ENCODE assay signal across 19 cellular contexts in genomic region chr1:247266053-247266452, GRCh38. TPM values are rescaled to one million over a fixed set of nuclear protein-coding genes. Genes with fewer than 3 reads are reported as not detected.
DNase-seq lines count a peak whose midpoint lies in the region; ATAC-seq, FAIRE-seq and TF ChIP-seq lines count a peak whose summit lies in the region.
"Had no signal": no experiment of that assay in that cellular context is flagged by ENCODE, and none has a peak within 500 bp of the region (broad histone marks: within the 10 kb centered on the region; RNA-seq: fewer than 3 reads in every experiment).

No MANE protein-coding gene starts in this region.

- peak overlapping the region in 1 of 3 experiments; percentile 62; a peak in 2 of 7 replicates for H3K27ac Mint-ChIP-seq in H9

- no peak overlapping the region for H2BK15ac ChIP-seq in H9 (ENCODE audit: low read depth, low read length)

- no peak overlapping the region for H3K56ac ChIP-seq in H9 (ENCODE audit: insufficient read length, low read depth, low read length)

- H3K27ac ChIP-seq in K562 (ENCODE audit: extremely low read depth, low read depth, low read length) (no peak overlapping the region; the same call in 2 of the 3 replicates), H9 (ENCODE audit: insufficient read length, low read depth, low read length) (no peak overlapping the region), aorta (ENCODE audit: low read depth in 1 of 2, low read length in 2 of 2) (no peak overlapping the region)

- no peak for TF ChIP-seq CTCF in K562 (IDR thresholded peaks at IDR 0.05 in 2 of 3, conservative IDR thresholded peaks at IDR 0.05 in 1 of 3; ENCODE audit: insufficient read depth in 2 of 3, low read depth in 1 of 3, low read length in 3 of 3)
- TF ChIP-seq CTCF in H9 (conservative IDR thresholded peaks at IDR 0.05) = no peak

- H3T11ph ChIP-seq in H9 (ENCODE audit: low read length) = no peak overlapping the region

- H3K9me3 ChIP-seq in K562 (replicated peaks; ENCODE audit: control insufficient read depth, insufficient read depth, low read depth, low read length) (0 out of 2 replicates have a peak, but pooled peaks cover 3% of the 10 kb centered on the region), H9 (ENCODE audit: control insufficient read depth, low read depth, low read length) (peaks cover 7% of the 10 kb centered on the region), aorta (ENCODE audit: control insufficient read depth, low read length) (peaks cover 3% of the 10 kb centered on the region)
- H3K9me3 ChIP-seq: HAP-1 had no signal

- no peak overlapping the region for H3K4me3 Mint-ChIP-seq in H9

- no peak overlapping the region for H3K4me3 ChIP-seq in K562
- no peak overlapping the region for H3K4me3 ChIP-seq in aorta (ENCODE audit: low read length in 2 of 2)
- H3K4me3 ChIP-seq: HAP-1 had no signal

- no peaks in the 10 kb centered on the region for H3K79me2 ChIP-seq in K562 (ENCODE audit: control insufficient read depth, insufficient read depth, low read length)
- H3K79me2 ChIP-seq in H9 (ENCODE audit: insufficient read depth, low read length) = no peaks in the 10 kb centered on the region

- CTCF ChIA-PET in K562 (lab: Yijun Ruan, JAX; ENCODE audit: low intra/inter-chr PET ratio) = no interaction called here

- peak overlapping the region; percentile 44; the same call in 1 of the 2 replicates for H2AFZ ChIP-seq in K562 (ENCODE audit: low read depth, low read length)
- no peak overlapping the region for H2AFZ ChIP-seq in H9 (ENCODE audit: low read length)

- H4K8ac ChIP-seq in H9 (replicated peaks; ENCODE audit: insufficient read length, low read depth, low read length) = no peak overlapping the region

- peak; percentile 78 for DNase-seq in ELR (ENCODE audit: low read depth)
- DNase-seq in LHCN-M2 (ENCODE audit: low read depth) = peak; percentile 3
- peak in 1 of 4 experiments; percentile 24 for DNase-seq in K562 (ENCODE audit: extremely low read depth in 1 of 4, low spot score in 3 of 4)
- peak; percentile 39 for DNase-seq in iris pigment epithelial cell (ENCODE audit: low read depth)
- DNase-seq in H9 = no peak
- DNase-seq in ecto neural progenitor cell (ENCODE audit: low spot score) = no peak
- no peak for DNase-seq in aorta
- DNase-seq in AML-193 (lab: John Stamatoyannopoulos, UW) = no peak
- DNase-seq: COR-L47, NCI-H1105, NCI-H1694 treated with DMSO at 0.1 percent for 48 hours, NCI-H2107, NCI-H2227 treated with DMSO at 0.1 percent for 48 hours, NCI-H526, RPMI8226, SIG-M5 had no signal

- BruUV-seq in K562 (replicated peaks; lab: Mats Ljungman, UMichigan) = no TSS peak

- H3K4me1 Mint-ChIP-seq in H9 = no peaks in the 10 kb centered on the region

- no peak for TF ChIP-seq POLR2A in K562 (conservative IDR thresholded peaks at IDR 0.05)

- H3K4me2 ChIP-seq in K562 (ENCODE audit: insufficient read depth, low read length) (no peak overlapping the region; the same call in 1 of the 2 replicates), H9 (ENCODE audit: insufficient read depth, insufficient read length, low read length) (no peak overlapping the region)

- no peak overlapping the region for H3K4ac ChIP-seq in H9 (ENCODE audit: low read depth, low read length)

- H2BK5ac ChIP-seq in H9 (ENCODE audit: insufficient read length, low read length) = no peak overlapping the region

- POLR2A ChIA-PET in K562 (lab: Yijun Ruan, JAX) = no interaction called here

- ATAC-seq in K562 = no peak
- no peak for ATAC-seq in aorta (ENCODE audit: low FRiP score)

- FAIRE-seq in K562 (lab: Jason Lieb, UNC) = peak; percentile 74
- FAIRE-seq: GM19239 had no signal

- no peaks in the 10 kb centered on the region for H3K23me2 ChIP-seq in H9 (ENCODE audit: insufficient read length, low read depth, low read length, poor library complexity, severe bottlenecking)

- no peaks in the 10 kb centered on the region for H3K4me1 ChIP-seq in K562 (replicated peaks in 1 of 2; ENCODE audit: control insufficient read depth in 2 of 2, insufficient read depth in 2 of 2, low read length in 2 of 2)
- no peaks in the 10 kb centered on the region for H3K4me1 ChIP-seq in H9 (ENCODE audit: insufficient read depth, low read length)
- no peaks in the 10 kb centered on the region for H3K4me1 ChIP-seq in aorta (ENCODE audit: control insufficient read depth in 1 of 2, insufficient read depth in 2 of 2, low read length in 2 of 2)
- H3K4me1 ChIP-seq: HAP-1 had no signal

- no peak for TF ChIP-seq RAD21 in K562 (CRISPR knock-in tag; conservative IDR thresholded peaks at IDR 0.05 in 1 of 2, IDR thresholded peaks at IDR 0.05 in 1 of 2)

- H3K14ac ChIP-seq in H9 (ENCODE audit: insufficient read depth, low read length) = no peak overlapping the region

- peaks cover 2% of the 10 kb centered on the region for H3K27me3 Mint-ChIP-seq in H9 (ENCODE audit: low read depth)

- H3K79me1 ChIP-seq in H9 (ENCODE audit: insufficient read depth, low read depth, low read length, poor library complexity, severe bottlenecking) = no peaks in the 10 kb centered on the region

- no peak overlapping the region for H3K23ac ChIP-seq in H9 (ENCODE audit: insufficient read length, low read depth, low read length)

- no peak overlapping the region for H4K91ac ChIP-seq in H9 (ENCODE audit: insufficient read length, low read depth, low read length)

- intact Hi-C loops in K562 (cut with micrococcal nuclease) (no loop called here), aorta (cut with DNase I) (no loop called here)

- H2BK12ac ChIP-seq in H9 (ENCODE audit: insufficient read length, low read depth, low read length) = no peak overlapping the region

- no peaks in the 10 kb centered on the region for H3K9me1 ChIP-seq in K562 (ENCODE audit: control insufficient read depth, insufficient read depth, low read length)

- H3K9ac ChIP-seq in K562 (ENCODE audit: insufficient read depth in 1 of 2, low read depth in 2 of 2, low read length in 2 of 2) (no peak overlapping the region), H9 (ENCODE audit: extremely low read depth, insufficient read length, low read length) (no peak overlapping the region)

- in situ Hi-C loops in K562 (cut with MboI) = no loop called here

- no peak overlapping the region for H4K5ac ChIP-seq in H9 (ENCODE audit: insufficient read length, low read depth, low read length)

- H3K36me3 ChIP-seq in K562 (ENCODE audit: control insufficient read depth, insufficient read depth, low read length) (no peaks in the 10 kb centered on the region), aorta (ENCODE audit: control insufficient read depth in 1 of 2, insufficient read depth in 2 of 2, low read length in 1 of 2) (no peaks in the 10 kb centered on the region)
- H3K36me3 ChIP-seq: HAP-1 had no signal

- no peak overlapping the region for H2AK5ac ChIP-seq in H9 (ENCODE audit: insufficient read length, low read length)

- no peaks in the 10 kb centered on the region for H3K27me3 ChIP-seq in K562 (ENCODE audit: control insufficient read depth in 2 of 2, insufficient read depth in 2 of 2, low read length in 2 of 2)
- H3K27me3 ChIP-seq in H9 (ENCODE audit: insufficient read depth, low read length) = no peaks in the 10 kb centered on the region
- H3K27me3 ChIP-seq in aorta (ENCODE audit: control insufficient read depth in 1 of 2, insufficient read depth in 2 of 2, low read length in 1 of 2) = no peaks in the 10 kb centered on the region

- no peak overlapping the region for H2BK20ac ChIP-seq in H9 (ENCODE audit: low read depth, low read length, poor library complexity, severe bottlenecking)

- peaks cover 18 to 20% of the 10 kb centered on the region in 2 experiments for H3K9me3 Mint-ChIP-seq in H9

- H4K20me1 ChIP-seq in K562 (replicated peaks; ENCODE audit: control insufficient read depth, insufficient read depth, low read length) = no peaks in the 10 kb centered on the region
- no peaks in the 10 kb centered on the region for H4K20me1 ChIP-seq in H9 (ENCODE audit: control insufficient read depth, insufficient read depth, insufficient read length)

- peaks cover 9 to 10% (median 9%) of the 10 kb centered on the region in 3 experiments for H3K36me3 Mint-ChIP-seq in H9 (ENCODE audit: insufficient read depth in 1 of 3, low read depth in 3 of 3)

- H2BK120ac ChIP-seq in H9 (ENCODE audit: low read depth, low read length, poor library complexity, severe bottlenecking) = no peak overlapping the region

- H3K18ac ChIP-seq in H9 (ENCODE audit: insufficient read length, low read depth, low read length) = no peak overlapping the region

- WGBS in K562 (ENCODE audit: insufficient coverage, low coverage, missing lambda C conversion rate) = 2% methylated on average over 5 of the region's 5 CpGs
- no CpG with 5 or more reads among the region's 5 CpGs for WGBS in H9 (ENCODE audit: extremely low coverage, insufficient read length, low lambda C conversion rate)
- WGBS in aorta, 2 donors = 88 to 90% methylated on average over 5 of the region's 5 CpGs

- no peak for TF ChIP-seq EP300 in K562 (IDR thresholded peaks at IDR 0.05; ENCODE audit: low read length)

TF ChIP-seq in K562, 482 proteins besides CTCF, POLR2A, EP300 and RAD21:
- TF ChIP-seq ZNF444 (CRISPR knock-in tag; IDR thresholded peaks at IDR 0.05) (no peak), CBFA2T2 (conservative IDR thresholded peaks at IDR 0.05) (0 out of 2 replicates have a peak, but pooled peaks have one; percentile 3), CBFA2T3 (IDR thresholded peaks at IDR 0.05) (peak; percentile 37; the same call in 1 of the 2 replicates), SMARCE1 (IDR thresholded peaks at IDR 0.05) (no peak)

RNA-seq across cellular contexts. Expression of gene VN1R5, which starts 10.2 kb away (rescaled TPM):
- total RNA-seq in LHCN-M2 (2014; rRNA removed) = not detected in 2 replicates
- not detected for polyA plus RNA-seq in LHCN-M2 (2012)
- total RNA-seq in K562 (2011; cell fraction: chromatin; rRNA removed; ENCODE audit: low replicate concordance) = not detected in 2 replicates
- not detected in 2 replicates for total RNA-seq in K562 (2011; cell fraction: nucleolus; rRNA removed)
- total RNA-seq in K562 (2011; cell fraction: nucleoplasm; rRNA removed) = not detected in 2 replicates
- not detected in 2 replicates for total RNA-seq in K562 (2014; rRNA removed)
- not detected in 2 replicates for total RNA-seq in K562 (2014; rRNA removed; fragmentation: Illumina TruSeq; extraction: Trizol)
- total RNA-seq in K562 (2015; rRNA removed; fragmentation: Illumina TruSeq; extraction: Trizol) = not detected in 2 replicates
- not detected in 2 replicates for total RNA-seq in K562 (2021)
- not detected in 2 replicates for polyA plus RNA-seq in K562 (2011; rRNA removed)
- not detected in 2 replicates for polyA plus RNA-seq in K562 (2011; cell fraction: cytosol; rRNA removed)
- not detected in 2 replicates for polyA plus RNA-seq in K562 (2011; cell fraction: nucleus; rRNA removed)
- polyA plus RNA-seq in K562 (2012) = not detected in 2 replicates
- polyA plus RNA-seq in K562 (2014; fragmentation: Illumina TruSeq; extraction: Trizol) = not detected in 2 replicates
- polyA plus RNA-seq in K562 (2014; fragmentation: Nextera tagmentation; extraction: Ambion mirVana) = not detected
- polyA plus RNA-seq in K562 (2014; rRNA removed) = not detected in 2 replicates
- not detected in 2 replicates for polyA minus RNA-seq in K562 (2011; rRNA and poly(A)+ RNA removed)
- polyA minus RNA-seq in K562 (2011; cell fraction: cytosol; rRNA and poly(A)+ RNA removed) = not detected in 2 replicates
- polyA minus RNA-seq in K562 (2011; cell fraction: nucleus; rRNA and poly(A)+ RNA removed) = not detected in 2 replicates
- total RNA-seq in H9 (2021) = not detected in 2 replicates
- not detected for total RNA-seq in aorta
- not detected for polyA plus RNA-seq in aorta
- total RNA-seq: Daoy had no signal

Comparison
In these comparisons a context has a peak if more than half of its experiments do, and no peak if none do; other contexts are left out.
1. DNase-seq: peak in ELR (single experiment), LHCN-M2 (single experiment) and iris pigment epithelial cell (single experiment); none in H9 (single experiment), ecto neural progenitor cell (single experiment), aorta (0 of 2) and AML-193 (0 of 2).